In the genomic region with DNA sequence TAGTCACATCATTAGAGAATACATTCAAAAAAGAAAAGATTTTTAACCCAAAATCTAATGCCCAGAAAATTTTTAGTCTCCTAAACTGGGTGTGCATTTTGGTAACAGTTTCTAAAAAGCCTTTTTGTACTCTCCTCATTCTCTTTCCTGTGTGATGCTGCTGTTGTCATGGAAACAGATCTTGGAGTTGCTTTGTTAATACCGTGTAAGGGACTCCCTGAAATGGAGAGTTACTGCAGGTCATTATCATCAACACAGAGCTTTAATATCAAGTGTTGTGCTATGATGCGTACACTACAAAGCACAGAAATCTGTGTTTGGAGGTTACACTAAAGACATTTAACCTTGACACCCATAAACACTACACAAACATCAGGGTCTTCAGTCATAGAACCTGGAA, we compare ENCODE assay signal across 17 cellular contexts.
DNase-seq lines count a peak whose midpoint lies in the region; ATAC-seq and TF ChIP-seq lines count a peak whose summit lies in the region.
"Had no signal": no experiment of that assay in that cellular context is flagged by ENCODE, and none has a peak within 500 bp of the region (broad histone marks: within the 10 kb centered on the region; RNA-seq: fewer than 3 reads in every experiment).

No MANE protein-coding gene starts in this region.

- DNase-seq in CD4-positive, alpha-beta memory T cell = peak in 3 of 5 donors; percentile 12 to 22 (median 16)
- no peak for DNase-seq in T-helper 2 cell treated with Interferon-gamma antibody and Interleukin-4, amounts not matched to agents 5 μg/mL and 100 μg/mL, for 36 hours (ENCODE audit: low spot score)
- DNase-seq in stimulated activated CD4-positive, alpha-beta T cell treated with anti-CD3 and anti-CD28 coated beads, Interleukin-4, amount 100 ng/mL, for 4 hours = no peak
- DNase-seq: activated CD8-positive, alpha-beta memory T cell treated with anti-CD3 and anti-CD28 coated beads, Interleukin-2, amount 50 U/mL, for 48 hours; cerebellar nuclear complex; DND-41; islet precursor cell; NCI-H446; Peyer's patch; stimulated activated naive B cell treated with anti-CD40 and anti-IgM and Interleukin-4, amounts not matched to agents 10 μg/mL and 1 μg/mL and 100 μg/mL, for 72 hours had no signal

- peaks cover 26 to 54% (median 40%) of the 10 kb centered on the region in 4 donors for H3K4me1 Mint-ChIP-seq in CD4-positive, alpha-beta memory T cell
- H3K4me1 Mint-ChIP-seq in T-helper 2 cell treated with Interferon-gamma antibody and Interleukin-4, amounts not matched to agents 5 μg/mL and 100 μg/mL, for 36 hours (ENCODE audit: low read depth) = peaks cover 52% of the 10 kb centered on the region

- peaks cover 22 to 37% of the 10 kb centered on the region in 2 donors for H3K36me3 Mint-ChIP-seq in CD4-positive, alpha-beta memory T cell
- peaks cover 39% of the 10 kb centered on the region for H3K36me3 Mint-ChIP-seq in T-helper 2 cell treated with Interferon-gamma antibody and Interleukin-4, amounts not matched to agents 5 μg/mL and 100 μg/mL, for 36 hours (ENCODE audit: low read depth)
- H3K36me3 Mint-ChIP-seq: stimulated activated naive B cell treated with anti-CD40 and anti-IgM and Interleukin-4, amounts not matched to agents 10 μg/mL and 1 μg/mL and 100 μg/mL, for 72 hours; WTC11 had no signal

- peaks cover 16% of the 10 kb centered on the region for H3K4me1 ChIP-seq in CD4-positive, alpha-beta memory T cell (ENCODE audit: insufficient read depth, low read length)

- ATAC-seq in HG03457 (IDR thresholded peaks at IDR 0.05; ENCODE audit: unreplicated experiment) (no peak), HG03175 (IDR thresholded peaks at IDR 0.05; ENCODE audit: unreplicated experiment) (no peak), GM19324 (IDR thresholded peaks at IDR 0.05; ENCODE audit: low FRiP score, unreplicated experiment) (no peak)
- ATAC-seq: stimulated activated naive B cell treated with anti-CD40 and anti-IgM and Interleukin-4, amounts not matched to agents 10 μg/mL and 1 μg/mL and 100 μg/mL, for 72 hours; WTC11 had no signal

- no peaks in the 10 kb centered on the region for H3K27me3 ChIP-seq in CD4-positive, alpha-beta memory T cell (ENCODE audit: insufficient read depth, low read length)
- no peaks in the 10 kb centered on the region for H3K27me3 ChIP-seq in layer of hippocampus (ENCODE audit: control insufficient read depth, insufficient read depth, low read length)
- H3K27me3 ChIP-seq: Peyer's patch had no signal

- peak overlapping the region; percentile 43 for H3K27ac ChIP-seq in 22Rv1
- no peak overlapping the region for H3K27ac ChIP-seq in CD4-positive, alpha-beta memory T cell (ENCODE audit: low read depth, low read length)
- H3K27ac ChIP-seq in layer of hippocampus (ENCODE audit: low read depth, low read length) = peak overlapping the region; percentile 32
- H3K27ac ChIP-seq: Peyer's patch, skin epidermis had no signal

- H3K9me3 ChIP-seq in CD4-positive, alpha-beta memory T cell (ENCODE audit: control insufficient read depth in 1 of 2, low read length in 2 of 2) = no peaks in the 10 kb centered on the region
- H3K9me3 ChIP-seq: Peyer's patch had no signal

- H3K4me3 Mint-ChIP-seq in CD4-positive, alpha-beta memory T cell = no peak overlapping the region
- no peak overlapping the region for H3K4me3 Mint-ChIP-seq in T-helper 2 cell treated with Interferon-gamma antibody and Interleukin-4, amounts not matched to agents 5 μg/mL and 100 μg/mL, for 36 hours
- H3K4me3 Mint-ChIP-seq: stimulated activated naive B cell treated with anti-CD40 and anti-IgM and Interleukin-4, amounts not matched to agents 10 μg/mL and 1 μg/mL and 100 μg/mL, for 72 hours; WTC11 had no signal

- H3K4me3 ChIP-seq in CD4-positive, alpha-beta memory T cell (ENCODE audit: low read length in 2 of 2) = no peak overlapping the region
- H3K4me3 ChIP-seq: Peyer's patch, skin epidermis had no signal

- H3K27me3 Mint-ChIP-seq in CD4-positive, alpha-beta memory T cell = no peaks in the 10 kb centered on the region
- no peaks in the 10 kb centered on the region for H3K27me3 Mint-ChIP-seq in T-helper 2 cell treated with Interferon-gamma antibody and Interleukin-4, amounts not matched to agents 5 μg/mL and 100 μg/mL, for 36 hours (ENCODE audit: low read depth)

- POLR2A ChIA-PET in CD4-positive, alpha-beta memory T cell (lab: Charles Lee; ENCODE audit: partially characterized antibody) = no interaction called here

- H3K9me3 Mint-ChIP-seq in CD4-positive, alpha-beta memory T cell = no peaks in the 10 kb centered on the region
- no peaks in the 10 kb centered on the region for H3K9me3 Mint-ChIP-seq in T-helper 2 cell treated with Interferon-gamma antibody and Interleukin-4, amounts not matched to agents 5 μg/mL and 100 μg/mL, for 36 hours
- H3K9me3 Mint-ChIP-seq: stimulated activated naive B cell treated with anti-CD40 and anti-IgM and Interleukin-4, amounts not matched to agents 10 μg/mL and 1 μg/mL and 100 μg/mL, for 72 hours; WTC11 had no signal

- H3K36me3 ChIP-seq in CD4-positive, alpha-beta memory T cell (ENCODE audit: insufficient read depth, low read length) = no peaks in the 10 kb centered on the region
- H3K36me3 ChIP-seq: Peyer's patch had no signal

- CTCF ChIA-PET in CD4-positive, alpha-beta memory T cell (lab: Charles Lee; ENCODE audit: partially characterized antibody) = no interaction called here

- peak overlapping the region in 2 of 7 donors; percentile 3 to 27 for H3K27ac Mint-ChIP-seq in CD4-positive, alpha-beta memory T cell
- peak overlapping the region; percentile 22 for H3K27ac Mint-ChIP-seq in T-helper 2 cell treated with Interferon-gamma antibody and Interleukin-4, amounts not matched to agents 5 μg/mL and 100 μg/mL, for 36 hours
- H3K27ac Mint-ChIP-seq: stimulated activated naive B cell treated with anti-CD40 and anti-IgM and Interleukin-4, amounts not matched to agents 10 μg/mL and 1 μg/mL and 100 μg/mL, for 72 hours; WTC11 had no signal

- intact Hi-C loops in CD4-positive, alpha-beta memory T cell (cut with micrococcal nuclease) = no loop called here

- no peak for TF ChIP-seq CTCF in 22Rv1 (IDR thresholded peaks at IDR 0.05)

Comparison
In these comparisons a context has a peak if more than half of its experiments do, and no peak if none do; other contexts are left out.
1. DNase-seq: peak in CD4-positive, alpha-beta memory T cell (3 of 5); none in T-helper 2 cell treated with Interferon-gamma antibody and Interleukin-4, amounts not matched to agents 5 μg/mL and 100 μg/mL, for 36 hours (single experiment) and stimulated activated CD4-positive, alpha-beta T cell treated with anti-CD3 and anti-CD28 coated beads, Interleukin-4, amount 100 ng/mL, for 4 hours (0 of 2).